ENCODE assay signal across 19 cellular contexts in the genomic region with DNA sequence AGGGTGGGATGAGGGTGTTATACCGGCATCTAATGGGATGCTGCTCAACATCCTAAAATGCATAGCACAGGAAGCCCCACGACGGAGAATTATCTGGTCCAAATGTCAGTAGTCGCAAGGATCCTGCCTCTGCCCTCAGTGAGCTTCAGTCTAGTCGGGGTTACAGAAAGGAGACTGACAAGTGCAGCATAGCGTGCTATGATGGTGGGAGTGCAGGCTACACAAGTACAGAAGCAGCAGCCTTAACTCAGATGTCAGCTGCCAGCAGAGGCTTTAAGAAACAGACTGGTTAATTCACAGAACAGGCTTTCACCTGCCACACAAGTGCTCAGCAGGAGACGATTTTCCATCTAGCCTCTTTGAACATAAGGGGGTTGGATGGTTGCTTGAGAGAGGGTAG. TPM values are rescaled to one million over a fixed set of nuclear protein-coding genes. Genes with fewer than 3 reads are reported as not detected.
DNase-seq lines count a peak whose midpoint lies in the region; ATAC-seq and TF ChIP-seq lines count a peak whose summit lies in the region.
"Had no signal": no experiment of that assay in that cellular context is flagged by ENCODE, and none has a peak within 500 bp of the region (broad histone marks: within the 10 kb centered on the region; RNA-seq: fewer than 3 reads in every experiment).

No MANE protein-coding gene starts in this region.

- peak overlapping the region; percentile 40; the same call in 2 of the 3 replicates for H3K4me3 Mint-ChIP-seq in GM23338
- H3K4me3 Mint-ChIP-seq in brain = peak overlapping the region in 3 of 5 experiments; percentile 9 to 93 (median 24)
- H3K4me3 Mint-ChIP-seq in nephron = peak overlapping the region in 2 of 3 experiments; percentile 9 to 95
- H3K4me3 Mint-ChIP-seq in stimulated activated effector memory CD8-positive, alpha-beta T cell treated with anti-CD3 and anti-CD28 coated beads, Interleukin-12 subunit alpha, Interleukin-12 subunit beta, amount 100 ng/mL, for 72 hours = no peak overlapping the region
- H3K4me3 Mint-ChIP-seq in CD8-positive, alpha-beta T cell = no peak overlapping the region
- H3K4me3 Mint-ChIP-seq: CD14-positive monocyte; CD4-positive, alpha-beta memory T cell; HFFc6 had no signal

- H3K4me3 ChIP-seq in GM23338 (no peak overlapping the region), Peyer's patch (no peak overlapping the region)
- H3K4me3 ChIP-seq in CD8-positive, alpha-beta T cell (ENCODE audit: low read depth, low read length) = no peak overlapping the region
- H3K4me3 ChIP-seq: BLaER1 had no signal

- H3K27ac ChIP-seq in GM23338 (ENCODE audit: low read depth) (no peak overlapping the region), Peyer's patch (no peak overlapping the region)
- H3K27ac ChIP-seq in CD8-positive, alpha-beta T cell (ENCODE audit: low read depth, low read length) = no peak overlapping the region
- H3K27ac ChIP-seq: BLaER1, HL-60 had no signal

- H3K9me2 ChIP-seq in GM23338 (ENCODE audit: insufficient read depth) = no peaks in the 10 kb centered on the region

- peaks cover 75% of the 10 kb centered on the region for H4K20me1 ChIP-seq in GM23338 (replicated peaks; ENCODE audit: insufficient read depth)
- H4K20me1 ChIP-seq: BLaER1 had no signal

- H2AFZ ChIP-seq in GM23338 = no peak overlapping the region

- ATAC-seq in GM23338 = no peak
- peak; percentile 12 for ATAC-seq in stimulated activated effector memory CD8-positive, alpha-beta T cell treated with anti-CD3 and anti-CD28 coated beads, Interleukin-12 subunit alpha, Interleukin-12 subunit beta, amount 100 ng/mL, for 72 hours
- no peak for ATAC-seq in CD8-positive, alpha-beta T cell
- ATAC-seq in GM21381 (IDR thresholded peaks at IDR 0.05; ENCODE audit: unreplicated experiment) = no peak
- ATAC-seq: HCT116 had no signal

- H3K27me3 ChIP-seq in GM23338 (ENCODE audit: insufficient read depth) (no peaks in the 10 kb centered on the region), Peyer's patch (no peaks in the 10 kb centered on the region)
- H3K27me3 ChIP-seq in CD8-positive, alpha-beta T cell (ENCODE audit: insufficient read depth, low read length) = no peaks in the 10 kb centered on the region
- H3K27me3 ChIP-seq: BLaER1 had no signal

- intact Hi-C loops in CD8-positive, alpha-beta T cell (cut with DNase I, micrococcal nuclease) = no loop called here

- H3K27ac Mint-ChIP-seq in GM23338 (peak overlapping the region; percentile 57; the same call in 1 of the 2 replicates), brain (peak overlapping the region in 2 of 5 experiments; percentile 35 to 60), nephron (peak overlapping the region in 1 of 3 experiments; percentile 28)
- no peak overlapping the region for H3K27ac Mint-ChIP-seq in stimulated activated effector memory CD8-positive, alpha-beta T cell treated with anti-CD3 and anti-CD28 coated beads, Interleukin-12 subunit alpha, Interleukin-12 subunit beta, amount 100 ng/mL, for 72 hours
- no peak overlapping the region for H3K27ac Mint-ChIP-seq in CD8-positive, alpha-beta T cell
- H3K27ac Mint-ChIP-seq: CD14-positive monocyte; CD4-positive, alpha-beta memory T cell; HFFc6 had no signal

- no peaks in the 10 kb centered on the region for H3K27me3 Mint-ChIP-seq in GM23338 (ENCODE audit: insufficient read depth, low read depth, poor library complexity)
- H3K27me3 Mint-ChIP-seq in brain = peaks cover 8% of the 10 kb centered on the region
- peaks cover 19% of the 10 kb centered on the region for H3K27me3 Mint-ChIP-seq in nephron (ENCODE audit: low read depth)
- peaks cover 2% of the 10 kb centered on the region for H3K27me3 Mint-ChIP-seq in CD8-positive, alpha-beta T cell (ENCODE audit: low read depth)

- H3K79me2 ChIP-seq in GM23338 (replicated peaks; ENCODE audit: insufficient read depth) = peaks cover 94% of the 10 kb centered on the region

- H3K36me3 ChIP-seq in GM23338 (ENCODE audit: insufficient read depth) = peaks cover 25% of the 10 kb centered on the region
- no peaks in the 10 kb centered on the region for H3K36me3 ChIP-seq in CD8-positive, alpha-beta T cell (ENCODE audit: insufficient read depth, low read length)
- H3K36me3 ChIP-seq in Peyer's patch = no peaks in the 10 kb centered on the region
- H3K36me3 ChIP-seq: BLaER1 had no signal

- H3K9me3 ChIP-seq in CD8-positive, alpha-beta T cell (ENCODE audit: low read length) = no peaks in the 10 kb centered on the region
- no peaks in the 10 kb centered on the region for H3K9me3 ChIP-seq in Peyer's patch

- TF ChIP-seq CTCF in GM23338 (conservative IDR thresholded peaks at IDR 0.05; ENCODE audit: low read depth in 2 of 2) (no peak), brain (conservative IDR thresholded peaks at IDR 0.05) (no peak), nephron (IDR thresholded peaks at IDR 0.05; ENCODE audit: unreplicated experiment in 3 of 3) (no peak), Peyer's patch (IDR thresholded peaks at IDR 0.05) (no peak)
- TF ChIP-seq CTCF in CD8-positive, alpha-beta T cell (IDR thresholded peaks at IDR 0.05) = no peak

- H3K4me2 ChIP-seq in GM23338 = peak overlapping the region; percentile 43
- H3K4me2 ChIP-seq: BLaER1 had no signal

- DNase-seq in GM23338 (ENCODE audit: low spot score) (no peak), Peyer's patch (no peak)
- DNase-seq in stimulated activated effector memory CD8-positive, alpha-beta T cell treated with anti-CD3 and anti-CD28 coated beads, Interleukin-12 subunit alpha, Interleukin-12 subunit beta, amount 100 ng/mL, for 72 hours (ENCODE audit: low spot score in 2 of 2) = no peak
- no peak for DNase-seq in CD8-positive, alpha-beta T cell
- DNase-seq: 8988T; Calu3; CD4-positive, alpha-beta memory T cell; DMS79 treated with DMSO at 0.1 percent for 48 hours; GF-D8; HFFc6 had no signal

- H3K9me3 Mint-ChIP-seq in GM23338 = no peaks in the 10 kb centered on the region
- H3K9me3 Mint-ChIP-seq in brain = no peaks in the 10 kb centered on the region
- H3K9me3 Mint-ChIP-seq in nephron = no peaks in the 10 kb centered on the region
- no peaks in the 10 kb centered on the region for H3K9me3 Mint-ChIP-seq in stimulated activated effector memory CD8-positive, alpha-beta T cell treated with anti-CD3 and anti-CD28 coated beads, Interleukin-12 subunit alpha, Interleukin-12 subunit beta, amount 100 ng/mL, for 72 hours
- no peaks in the 10 kb centered on the region for H3K9me3 Mint-ChIP-seq in CD8-positive, alpha-beta T cell
- H3K9me3 Mint-ChIP-seq: CD14-positive monocyte had no signal

- TF ChIP-seq POLR2A in Peyer's patch (IDR thresholded peaks at IDR 0.05) = no peak

- H3K4me1 Mint-ChIP-seq in GM23338 (peaks cover 62% of the 10 kb centered on the region), brain (peaks cover 63% of the 10 kb centered on the region), nephron (peaks cover 75% of the 10 kb centered on the region)
- no peaks in the 10 kb centered on the region for H3K4me1 Mint-ChIP-seq in stimulated activated effector memory CD8-positive, alpha-beta T cell treated with anti-CD3 and anti-CD28 coated beads, Interleukin-12 subunit alpha, Interleukin-12 subunit beta, amount 100 ng/mL, for 72 hours
- H3K4me1 Mint-ChIP-seq in CD8-positive, alpha-beta T cell (ENCODE audit: low read depth) = peaks cover 8% of the 10 kb centered on the region

- H3K36me3 Mint-ChIP-seq in GM23338 (ENCODE audit: low read depth) (peaks cover 80% of the 10 kb centered on the region), brain (peaks cover 68% of the 10 kb centered on the region), nephron (ENCODE audit: low read depth) (peaks cover 11% of the 10 kb centered on the region)
- H3K36me3 Mint-ChIP-seq in stimulated activated effector memory CD8-positive, alpha-beta T cell treated with anti-CD3 and anti-CD28 coated beads, Interleukin-12 subunit alpha, Interleukin-12 subunit beta, amount 100 ng/mL, for 72 hours = no peaks in the 10 kb centered on the region
- H3K36me3 Mint-ChIP-seq in CD8-positive, alpha-beta T cell = no peaks in the 10 kb centered on the region
- H3K36me3 Mint-ChIP-seq: CD4-positive, alpha-beta memory T cell had no signal

- POLR2A ChIA-PET in CD8-positive, alpha-beta T cell (lab: Charles Lee) = no interaction called here

- CTCF ChIA-PET in CD8-positive, alpha-beta T cell (lab: Charles Lee) = no interaction called here

- H3K4me1 ChIP-seq in GM23338 (ENCODE audit: insufficient read depth) = peaks cover 59% of the 10 kb centered on the region
- H3K4me1 ChIP-seq in CD8-positive, alpha-beta T cell (ENCODE audit: insufficient read depth, low read length) = peaks cover under 1% of the 10 kb centered on the region
- no peaks in the 10 kb centered on the region for H3K4me1 ChIP-seq in Peyer's patch
- H3K4me1 ChIP-seq: BLaER1 had no signal

- no peaks in the 10 kb centered on the region for H3F3A ChIP-seq in GM23338 (replicated peaks; ENCODE audit: low read depth)

TF ChIP-seq in GM23338, 12 proteins besides CTCF, POLR2A, EP300 and RAD21 (continues in another document):
- TF ChIP-seq EZH2phosphoT487 (IDR thresholded peaks at IDR 0.05; ENCODE audit: unreplicated experiment) = no peak
- no peak for TF ChIP-seq NANOG (IDR thresholded peaks at IDR 0.05; ENCODE audit: borderline replicate concordance)
- TF ChIP-seq ZNF114 (CRISPR knock-in tag; IDR thresholded peaks at IDR 0.05) = no peak
- TF ChIP-seq STAT1 (IDR thresholded peaks at IDR 0.05; ENCODE audit: unreplicated experiment) = no peak

RNA-seq across cellular contexts. Expression of a gene that starts 6.9 kb away (rescaled TPM):
- 157 and 172 TPM in 2 replicates for total RNA-seq in GM23338 (2014; rRNA removed; shearing (Covaris generic))
- polyA plus RNA-seq in GM23338 (2016; fragmentation: Nextera tagmentation; extraction: Ambion mirVana) (76.4 and 85.7 TPM in 2 replicates), brain (ENCODE audit: insufficient read depth, low read depth, low replicate concordance) (13.6 TPM)
- total RNA-seq in CD8-positive, alpha-beta T cell = 1 to 10 TPM; 1.0 to 1.2 TPM
- 1 to 10 TPM; 1.5 to 7.4 (median 2.7) TPM for total RNA-seq in Peyer's patch
- total RNA-seq: A673, HFFc6 had no signal
- polyA plus RNA-seq: AG04450, CD14-positive monocyte had no signal

Comparison
In these comparisons a context has a peak if more than half of its experiments do, and no peak if none do; other contexts are left out.
1. H3K4me3 Mint-ChIP-seq: peak in GM23338 (single experiment), brain (3 of 5) and nephron (2 of 3); none in stimulated activated effector memory CD8-positive, alpha-beta T cell treated with anti-CD3 and anti-CD28 coated beads, Interleukin-12 subunit alpha, Interleukin-12 subunit beta, amount 100 ng/mL, for 72 hours (single experiment) and CD8-positive, alpha-beta T cell (single experiment).
2. RNA of a gene that starts 6.9 kb away (total RNA-seq): 157 to 172 TPM in GM23338; 1.5 to 7.4 TPM in Peyer's patch and 1.0 to 1.2 TPM in CD8-positive, alpha-beta T cell; every median in the first group is over 10 times any median in the second.